ENCODE assay signal across 27 cellular contexts in genomic region chr6:139431602-139431956, GRCh38. TPM values are rescaled to one million over a fixed set of nuclear protein-coding genes. Genes with fewer than 3 reads are reported as not detected.
DNase-seq lines count a peak whose midpoint lies in the region; ATAC-seq, FAIRE-seq and TF ChIP-seq lines count a peak whose summit lies in the region.
"Had no signal": no experiment of that assay in that cellular context is flagged by ENCODE, and none has a peak within 500 bp of the region (broad histone marks: within the 10 kb centered on the region; RNA-seq: fewer than 3 reads in every experiment).

No MANE protein-coding gene starts in this region.

- H3K27ac ChIP-seq in astrocyte (ENCODE audit: low read depth, low read length), result no peak overlapping the region
- no peak overlapping the region for H3K27ac ChIP-seq in neural progenitor cell
- H3K27ac ChIP-seq: BLaER1 had no signal

- H3F3A ChIP-seq in neural progenitor cell (ENCODE audit: low read depth), result peaks cover 6% of the 10 kb centered on the region

- H3K4me1 ChIP-seq in astrocyte (ENCODE audit: insufficient read depth, low read length) (peaks cover 10% of the 10 kb centered on the region), neural progenitor cell (peaks cover 18% of the 10 kb centered on the region)
- H3K4me1 ChIP-seq: BLaER1 had no signal

- H3K4me3 Mint-ChIP-seq in astrocyte (ENCODE audit: unreplicated experiment) (no peak overlapping the region), neural progenitor cell (no peak overlapping the region)
- H3K4me3 Mint-ChIP-seq: CD14-positive monocyte; CD4-positive, alpha-beta memory T cell; CD4-positive, CD25-positive, alpha-beta regulatory T cell; CD8-positive, alpha-beta memory T cell had no signal

- H3K27me3 Mint-ChIP-seq in astrocyte (ENCODE audit: low read depth, unreplicated experiment) (peaks cover 2% of the 10 kb centered on the region), neural progenitor cell (ENCODE audit: insufficient read depth, low read depth) (peaks cover 9% of the 10 kb centered on the region)

- H3K36me3 ChIP-seq in astrocyte (ENCODE audit: insufficient read depth, low read length) (no peaks in the 10 kb centered on the region), neural progenitor cell (no peaks in the 10 kb centered on the region)
- H3K36me3 ChIP-seq: BE2C, BLaER1 had no signal

- FAIRE-seq in GM12891 (lab: Jason Lieb, UNC), result no peak
- FAIRE-seq in astrocyte (lab: Jason Lieb, UNC), result no peak
- FAIRE-seq: A204.1, GM12878, GM18507, GM19239 had no signal

- H3K79me2 ChIP-seq in astrocyte (ENCODE audit: insufficient read depth, low read length), result no peaks in the 10 kb centered on the region
- no peaks in the 10 kb centered on the region for H3K79me2 ChIP-seq in neural progenitor cell (ENCODE audit: low read depth)

- TF ChIP-seq CTCF in astrocyte (IDR thresholded peaks at IDR 0.05; ENCODE audit: insufficient read depth, low read depth, low read length) (no peak), neural progenitor cell (IDR thresholded peaks at IDR 0.05) (no peak)

- TF ChIP-seq POLR2A in GM12891 (IDR thresholded peaks at IDR 0.05; ENCODE audit: low read depth, low read length), result no peak

- H3K27me3 ChIP-seq in astrocyte (ENCODE audit: insufficient read depth, low read length) (no peaks in the 10 kb centered on the region), neural progenitor cell (no peaks in the 10 kb centered on the region)
- H3K27me3 ChIP-seq: BE2C, BLaER1 had no signal

- no peaks in the 10 kb centered on the region for H3K9me3 Mint-ChIP-seq in astrocyte (ENCODE audit: unreplicated experiment)
- peaks cover 7% of the 10 kb centered on the region for H3K9me3 Mint-ChIP-seq in neural progenitor cell

- H3K9me3 ChIP-seq in astrocyte (ENCODE audit: insufficient read depth, low read depth, low read length) (no peaks in the 10 kb centered on the region), neural progenitor cell (ENCODE audit: low read depth) (no peaks in the 10 kb centered on the region)
- H3K9me3 ChIP-seq: BE2C had no signal

- H3K4me3 ChIP-seq in astrocyte (ENCODE audit: insufficient read depth, low read depth, low read length) (no peak overlapping the region), neural progenitor cell (no peak overlapping the region)
- H3K4me3 ChIP-seq: BLaER1, GM12878 had no signal

- no peaks in the 10 kb centered on the region for H3K36me3 Mint-ChIP-seq in astrocyte (ENCODE audit: low read depth, unreplicated experiment)
- H3K36me3 Mint-ChIP-seq in neural progenitor cell, result no peaks in the 10 kb centered on the region
- H3K36me3 Mint-ChIP-seq: CD4-positive, alpha-beta memory T cell had no signal

- H3K9ac ChIP-seq in astrocyte (ENCODE audit: low read length) (no peak overlapping the region), neural progenitor cell (no peak overlapping the region)
- H3K9ac ChIP-seq: BLaER1 had no signal

- ATAC-seq in HG03354 (IDR thresholded peaks at IDR 0.05; ENCODE audit: poor library complexity, severe bottlenecking, unreplicated experiment), result no peak
- ATAC-seq: GM12878 had no signal

- DNase-seq in GM12891 (ENCODE audit: insufficient read length, low spot score) (no peak), MV-4-11 (lab: John Stamatoyannopoulos, UW) (peak; percentile 18), astrocyte (ENCODE audit: low read depth) (no peak), neural progenitor cell (ENCODE audit: low spot score) (no peak), NCI-H524 (lab: John Stamatoyannopoulos, UW) (no peak)
- DNase-seq in activated effector memory CD4-positive, alpha-beta T cell treated with anti-CD3 and anti-CD28 coated beads, Interleukin-2, amount 50 U/mL, for 16 hours, result no peak
- DNase-seq: 8988T; ACHN; BE2C; C1 segment of cervical spinal cord; CD4-positive, alpha-beta memory T cell; CD4-positive, CD25-positive, alpha-beta regulatory T cell; CD8-positive, alpha-beta memory T cell; COR-L47; DMS 273 treated with DMSO at 0.1 percent for 48 hours; DMS153; DMS79; DND-41; EL; GDM1 had no signal

- no peak overlapping the region for H2AFZ ChIP-seq in astrocyte (ENCODE audit: low read depth, low read length)
- no peak overlapping the region for H2AFZ ChIP-seq in neural progenitor cell (replicated peaks)

- H3K27ac Mint-ChIP-seq in astrocyte (ENCODE audit: unreplicated experiment), result peak overlapping the region; percentile 41
- peak overlapping the region; percentile 25 for H3K27ac Mint-ChIP-seq in neural progenitor cell
- H3K27ac Mint-ChIP-seq: CD14-positive monocyte; CD4-positive, alpha-beta memory T cell; CD4-positive, CD25-positive, alpha-beta regulatory T cell; CD8-positive, alpha-beta memory T cell had no signal

- no peaks in the 10 kb centered on the region for H4K20me1 ChIP-seq in astrocyte (ENCODE audit: insufficient read depth, low read length)
- H4K20me1 ChIP-seq in neural progenitor cell (ENCODE audit: low read depth), result no peaks in the 10 kb centered on the region
- H4K20me1 ChIP-seq: BLaER1 had no signal

- no peak overlapping the region for H3K4me2 ChIP-seq in astrocyte (ENCODE audit: low read length)
- H3K4me2 ChIP-seq in neural progenitor cell, result no peak overlapping the region
- H3K4me2 ChIP-seq: BLaER1 had no signal

- H3K4me1 Mint-ChIP-seq in astrocyte (ENCODE audit: low read depth, unreplicated experiment) (peaks cover 4% of the 10 kb centered on the region), neural progenitor cell (peaks cover 36% of the 10 kb centered on the region)

TF ChIP-seq in GM12891, 5 proteins besides CTCF, POLR2A, EP300 and RAD21:
- TF ChIP-seq POU2F2 (IDR thresholded peaks at IDR 0.05; ENCODE audit: low read depth, low read length) (no peak), SPI1 (IDR thresholded peaks at IDR 0.05; ENCODE audit: low read depth, low read length) (0 out of 2 replicates have a peak, but pooled peaks have one; percentile 5)
TF ChIP-seq in GM12891: peak in this region for 1.

RNA-seq across cellular contexts. Expression of gene CITED2, which starts 57.1 kb away (rescaled TPM):
- 9.6 TPM for polyA plus RNA-seq in GM12891 (2012; ENCODE audit: low read depth, missing spikeins)
- total RNA-seq in astrocyte, result 348 and 449 TPM in 2 replicates
- 215 and 222 TPM in 2 replicates for total RNA-seq in neural progenitor cell (ENCODE audit: low replicate concordance)
